In the genomic region with DNA sequence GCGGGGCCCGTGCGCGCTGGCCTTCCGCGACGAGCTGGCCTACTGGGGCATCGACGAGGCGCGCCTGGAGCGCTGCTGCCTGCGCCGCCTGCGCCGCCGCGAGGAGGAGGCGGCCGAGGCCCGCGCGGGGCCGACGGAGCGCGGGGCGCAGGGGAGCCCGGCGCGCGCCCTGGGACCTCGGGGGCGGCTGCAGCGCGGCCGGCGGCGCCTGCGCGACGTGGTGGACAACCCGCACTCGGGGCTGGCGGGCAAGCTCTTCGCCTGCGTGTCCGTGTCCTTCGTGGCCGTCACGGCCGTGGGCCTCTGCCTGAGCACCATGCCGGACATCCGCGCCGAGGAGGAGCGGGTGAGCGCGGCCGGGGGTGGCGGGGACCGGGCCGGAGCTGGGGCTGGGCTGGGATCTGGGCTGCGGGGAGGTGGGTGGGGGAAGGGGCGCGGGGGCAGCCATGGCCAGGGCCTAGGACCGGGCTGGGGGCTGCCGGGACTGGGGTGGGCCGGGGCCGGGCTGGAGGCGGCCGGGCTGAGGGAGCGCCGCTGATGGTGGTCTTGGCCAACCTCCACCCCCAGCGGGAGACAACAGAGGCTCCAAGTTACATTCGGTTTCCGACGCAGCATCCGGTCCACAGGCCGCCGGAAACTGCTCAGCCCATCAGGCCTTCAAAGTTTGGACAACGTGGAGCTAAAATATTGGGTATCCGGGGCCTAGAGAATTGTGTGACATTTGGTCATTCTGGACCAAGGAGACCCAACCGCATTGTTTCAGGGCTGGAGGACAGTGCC, we compare ENCODE assay signal across 29 cellular contexts.
DNase-seq lines count a peak whose midpoint lies in the region; ATAC-seq, FAIRE-seq and TF ChIP-seq lines count a peak whose summit lies in the region.
"Had no signal": no experiment of that assay in that cellular context is flagged by ENCODE, and none has a peak within 500 bp of the region (broad histone marks: within the 10 kb centered on the region; RNA-seq: fewer than 3 reads in every experiment).

No MANE protein-coding gene starts in this region.

- H3K36me3 ChIP-seq in Peyer's patch (no peaks in the 10 kb centered on the region), stomach (no peaks in the 10 kb centered on the region)
- H3K36me3 ChIP-seq: breast epithelium, gastroesophageal sphincter, transverse colon had no signal

- H3K9me3 ChIP-seq in Peyer's patch (no peaks in the 10 kb centered on the region), stomach (peaks cover 4 to 19% (median 12%) of the 10 kb centered on the region in 4 donors)
- H3K9me3 ChIP-seq: transverse colon had no signal

- CTCF ChIA-PET in activated CD8-positive, alpha-beta memory T cell treated with anti-CD3 and anti-CD28 coated beads, Interleukin-2, amount 10 ng/mL, durations not matched to agents 7 days and 5 days (lab: Charles Lee) = no interaction called here

- H3K4me1 Mint-ChIP-seq in activated CD8-positive, alpha-beta memory T cell treated with anti-CD3 and anti-CD28 coated beads, Interleukin-2, amount 10 ng/mL, durations not matched to agents 7 days and 5 days = no peaks in the 10 kb centered on the region
- H3K4me1 Mint-ChIP-seq: activated naive CD4-positive, alpha-beta T cell treated with anti-CD3 and anti-CD28 coated beads, Interleukin-2, amount 10 ng/mL, durations not matched to agents 7 days and 5 days; neural crest cell had no signal

- H3K27ac ChIP-seq in Peyer's patch = no peak overlapping the region
- no peak overlapping the region for H3K27ac ChIP-seq in stomach
- H3K27ac ChIP-seq: breast epithelium, gastroesophageal sphincter, transverse colon had no signal

- no peak overlapping the region for H3K27ac Mint-ChIP-seq in activated CD8-positive, alpha-beta memory T cell treated with anti-CD3 and anti-CD28 coated beads, Interleukin-2, amount 10 ng/mL, durations not matched to agents 7 days and 5 days
- H3K27ac Mint-ChIP-seq: activated naive CD4-positive, alpha-beta T cell treated with anti-CD3 and anti-CD28 coated beads, Interleukin-2, amount 10 ng/mL, durations not matched to agents 7 days and 5 days had no signal

- ATAC-seq in activated CD8-positive, alpha-beta memory T cell treated with anti-CD3 and anti-CD28 coated beads, Interleukin-2, amount 10 ng/mL, durations not matched to agents 7 days and 5 days = no peak
- ATAC-seq in left lobe of liver = no peak
- ATAC-seq: gastroesophageal sphincter, HepG2, left colon, PC-3, right cardiac atrium, SK-N-SH treated with all-trans-retinoic acid at 6 μM for 48 hours had no signal

- in situ Hi-C loops in ACHN (cut with HindIII; ENCODE audit: low pct_ligation_motif_present, low pct_unique_long_range_greater_than_20kb, low sequenced_read_pairs) = no loop called here

- H3K4me3 ChIP-seq in Peyer's patch (no peak overlapping the region), stomach (no peak overlapping the region)
- H3K4me3 ChIP-seq: breast epithelium, gastroesophageal sphincter, transverse colon had no signal

- TF ChIP-seq EP300 in stomach (IDR thresholded peaks at IDR 0.05) = no peak

- peaks cover 4% of the 10 kb centered on the region for H3K27me3 Mint-ChIP-seq in activated CD8-positive, alpha-beta memory T cell treated with anti-CD3 and anti-CD28 coated beads, Interleukin-2, amount 10 ng/mL, durations not matched to agents 7 days and 5 days

- H3K4me1 ChIP-seq in Peyer's patch = no peaks in the 10 kb centered on the region
- H3K4me1 ChIP-seq in stomach = no peaks in the 10 kb centered on the region
- H3K4me1 ChIP-seq: breast epithelium, gastroesophageal sphincter, transverse colon had no signal

- intact Hi-C loops in stomach (cut with DNase I; ENCODE audit: low total_unique reads) = no loop called here

- no peak overlapping the region for H3K4me3 Mint-ChIP-seq in activated CD8-positive, alpha-beta memory T cell treated with anti-CD3 and anti-CD28 coated beads, Interleukin-2, amount 10 ng/mL, durations not matched to agents 7 days and 5 days
- H3K4me3 Mint-ChIP-seq: activated naive CD4-positive, alpha-beta T cell treated with anti-CD3 and anti-CD28 coated beads, Interleukin-2, amount 10 ng/mL, durations not matched to agents 7 days and 5 days; neural crest cell had no signal

- no peak for FAIRE-seq in frontal cortex (lab: Jason Lieb, UNC)
- FAIRE-seq: G401.6, HepG2 had no signal

- no peak for TF ChIP-seq CTCF in Peyer's patch (IDR thresholded peaks at IDR 0.05)
- no peak for TF ChIP-seq CTCF in stomach (IDR thresholded peaks at IDR 0.05)

- H3K9me3 Mint-ChIP-seq in activated CD8-positive, alpha-beta memory T cell treated with anti-CD3 and anti-CD28 coated beads, Interleukin-2, amount 10 ng/mL, durations not matched to agents 7 days and 5 days (ENCODE audit: low read depth) = peaks cover 4% of the 10 kb centered on the region

- WGBS in stomach, 5 donors = 69 to 83% (median 73%) methylated on average over 58 to 84 of the region's 84 CpGs

- TF ChIP-seq POLR2A in Peyer's patch (IDR thresholded peaks at IDR 0.05) (no peak), stomach (IDR thresholded peaks at IDR 0.05) (no peak)

- H3K27me3 ChIP-seq in Peyer's patch = no peaks in the 10 kb centered on the region
- H3K27me3 ChIP-seq in stomach = peaks cover 0 to 33% (median 0%) of the 10 kb centered on the region in 3 donors
- H3K27me3 ChIP-seq: transverse colon had no signal

- H3K36me3 Mint-ChIP-seq in activated CD8-positive, alpha-beta memory T cell treated with anti-CD3 and anti-CD28 coated beads, Interleukin-2, amount 10 ng/mL, durations not matched to agents 7 days and 5 days = peaks cover 2% of the 10 kb centered on the region
- H3K36me3 Mint-ChIP-seq: activated naive CD4-positive, alpha-beta T cell treated with anti-CD3 and anti-CD28 coated beads, Interleukin-2, amount 10 ng/mL, durations not matched to agents 7 days and 5 days had no signal

- peak; percentile 35 for DNase-seq in activated CD8-positive, alpha-beta memory T cell treated with anti-CD3 and anti-CD28 coated beads for 24 hours
- DNase-seq in activated CD8-positive, alpha-beta memory T cell treated with anti-CD3 and anti-CD28 coated beads, Interleukin-2, amount 10 ng/mL, durations not matched to agents 7 days and 5 days = no peak
- DNase-seq in Peyer's patch (peak in 2 of 3 donors; percentile 5 to 40), left lobe of liver (ENCODE audit: low spot score) (peak; percentile 35), stomach (peak; percentile 2), ACHN (no peak), T-helper 1 cell (no peak), frontal cortex (ENCODE audit: low spot score in 2 of 2) (no peak)
- DNase-seq: activated CD4-positive, CD25-positive, alpha-beta regulatory T cell treated with anti-CD3 and anti-CD28 coated beads, Interleukin-2, amount 50 U/mL, for 72 hours; activated naive CD4-positive, alpha-beta T cell treated with anti-CD3 and anti-CD28 coated beads, Interleukin-2, amount 10 ng/mL, durations not matched to agents 7 days and 5 days; DMS79; hippocampal formation; left colon; mesenchymal stem cell; MM.1S; NCI-H1930; NCI-H510A treated with DMSO at 0.1 percent for 48 hours; PC-3; Right ventricle myocardium superior; stimulated activated CD8-positive, alpha-beta memory T cell treated with anti-CD3 and anti-CD28 coated beads, Interleukin-4, amount 100 ng/mL, for 48 hours; T-helper 2 cell had no signal

Comparison
In these comparisons a context has a peak if more than half of its experiments do, and no peak if none do; other contexts are left out.
1. DNase-seq: peak in activated CD8-positive, alpha-beta memory T cell treated with anti-CD3 and anti-CD28 coated beads for 24 hours (single experiment), Peyer's patch (2 of 3), left lobe of liver (single experiment) and stomach (single experiment); none in activated CD8-positive, alpha-beta memory T cell treated with anti-CD3 and anti-CD28 coated beads, Interleukin-2, amount 10 ng/mL, durations not matched to agents 7 days and 5 days (single experiment), ACHN (single experiment), T-helper 1 cell (0 of 5) and frontal cortex (0 of 2).